Comparison of ENCODE assay signal across 10 cellular contexts in genomic region chr4:139367421-139368090, GRCh38.
DNase-seq lines count a peak whose midpoint lies in the region; ATAC-seq, FAIRE-seq and TF ChIP-seq lines count a peak whose summit lies in the region.
"Had no signal": no experiment of that assay in that cellular context is flagged by ENCODE, and none has a peak within 500 bp of the region (broad histone marks: within the 10 kb centered on the region; RNA-seq: fewer than 3 reads in every experiment).

No MANE protein-coding gene starts in this region.

- no peak overlapping the region for H2AFZ ChIP-seq in ACC112 (ENCODE audit: low read length, unreplicated experiment)

- no peak overlapping the region for H3K4me3 ChIP-seq in ACC112 (ENCODE audit: low read depth, low read length)
- no peak overlapping the region for H3K4me3 ChIP-seq in ascending aorta

- peak; percentile 22 for DNase-seq in GM04504 (ENCODE audit: low read depth)
- no peak for DNase-seq in ascending aorta (ENCODE audit: low spot score in 2 of 2)
- peak; percentile 65 for DNase-seq in medulla oblongata (ENCODE audit: extremely low spot score)
- no peak for DNase-seq in D721Med (ENCODE audit: insufficient read length, low spot score)
- no peak for DNase-seq in NCI-H2081 treated with DMSO at 0.1 percent for 48 hours (lab: John Stamatoyannopoulos, UW)
- DNase-seq in erythroblast (lab: John Stamatoyannopoulos, UW), result no peak
- DNase-seq: activated effector memory CD4-positive, alpha-beta T cell treated with Interleukin-2 at 50 U/mL for 16 hours; cortex of kidney had no signal

- FAIRE-seq in D721Med (lab: Jason Lieb, UNC), result no peak

- no peak for TF ChIP-seq CTCF in ascending aorta (IDR thresholded peaks at IDR 0.05)
- no peak for TF ChIP-seq CTCF in D721Med (IDR thresholded peaks at IDR 0.05; ENCODE audit: insufficient read depth, missing control alignments)

- intact Hi-C loops in ascending aorta (cut with DNase I), result no loop called here

- H3K27me3 ChIP-seq in ACC112 (ENCODE audit: insufficient read depth, low read length) (no peaks in the 10 kb centered on the region), ascending aorta (no peaks in the 10 kb centered on the region)

- no peak for TF ChIP-seq POLR2A in erythroblast (IDR thresholded peaks at IDR 0.05; ENCODE audit: low read length)

- H3K9me3 ChIP-seq in ascending aorta, result no peaks in the 10 kb centered on the region

- H3K27ac ChIP-seq in ACC112 (ENCODE audit: low read depth, low read length) (peak overlapping the region; percentile 38), ascending aorta (peak overlapping the region; percentile 44 to 45)

- peaks cover 13% of the 10 kb centered on the region for H3K79me2 ChIP-seq in ACC112 (ENCODE audit: control insufficient read depth, insufficient read depth, low read length, unreplicated experiment)

- no peak for ATAC-seq in GM21528 (IDR thresholded peaks at IDR 0.05; ENCODE audit: low FRiP score, unreplicated experiment)

- H3K36me3 ChIP-seq in ACC112 (ENCODE audit: insufficient read depth, low read length), result peaks cover 33% of the 10 kb centered on the region
- peaks cover 14% of the 10 kb centered on the region in 2 donors for H3K36me3 ChIP-seq in ascending aorta

- H3K4me1 ChIP-seq in ACC112 (ENCODE audit: control insufficient read depth, insufficient read depth, low read length, unreplicated experiment) (peaks cover 16% of the 10 kb centered on the region), ascending aorta (peaks cover 0 to 22% of the 10 kb centered on the region in 2 donors)

Comparison
In these comparisons a context has a peak if more than half of its experiments do, and no peak if none do; other contexts are left out.
1. DNase-seq: peak in GM04504 (single experiment) and medulla oblongata (single experiment); none in ascending aorta (0 of 2), D721Med (single experiment), NCI-H2081 treated with DMSO at 0.1 percent for 48 hours (single experiment) and erythroblast (0 of 2).